18 cellular contexts compared by ENCODE assay signal in the genomic region with DNA sequence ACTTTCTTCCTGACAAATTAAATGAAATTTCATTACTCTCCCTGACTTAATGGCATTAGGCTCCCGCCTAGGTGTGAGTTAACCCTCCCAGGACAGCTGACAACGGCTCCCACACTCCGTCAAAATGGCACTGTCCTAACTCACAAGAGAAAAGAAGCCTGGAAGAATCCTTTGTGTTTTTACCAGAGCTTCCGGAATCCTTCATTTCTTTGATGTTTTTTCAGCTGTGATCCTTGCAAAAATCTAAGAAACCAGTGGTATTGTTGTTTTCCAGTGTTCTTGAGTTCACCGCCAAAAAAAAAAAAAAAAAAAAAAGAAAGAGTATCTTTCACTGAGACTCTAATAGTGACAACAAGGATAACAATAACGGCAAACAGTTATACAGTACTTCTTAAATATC.
"Had no signal": no experiment of that assay in that cellular context is flagged by ENCODE, and none has a peak within 500 bp of the region (broad histone marks: within the 10 kb centered on the region; RNA-seq: fewer than 3 reads in every experiment).

No MANE protein-coding gene starts in this region.

- H3K4me3 Mint-ChIP-seq: activated B cell treated with CpG ODN at 0.5 μM for 24 hours; activated CD4-positive, alpha-beta memory T cell treated with anti-CD3 and anti-CD28 coated beads, Interleukin-2, amount 10 ng/mL, durations not matched to agents 7 days and 5 days; activated CD8-positive, alpha-beta memory T cell treated with anti-CD3 and anti-CD28 coated beads, Interleukin-2, amount 10 ng/mL, durations not matched to agents 7 days and 5 days had no signal

- H3K27me3 Mint-ChIP-seq: activated B cell treated with CpG ODN at 0.5 μM for 24 hours; activated CD4-positive, alpha-beta memory T cell treated with anti-CD3 and anti-CD28 coated beads, Interleukin-2, amount 10 ng/mL, durations not matched to agents 7 days and 5 days had no signal

- H3K36me3 Mint-ChIP-seq: activated CD8-positive, alpha-beta memory T cell treated with anti-CD3 and anti-CD28 coated beads, Interleukin-2, amount 10 ng/mL, durations not matched to agents 7 days and 5 days had no signal

- DNase-seq: activated B cell treated with CpG ODN at 0.5 μM for 24 hours; activated CD4-positive, alpha-beta memory T cell treated with anti-CD3 and anti-CD28 coated beads, Interleukin-2, amount 10 ng/mL, durations not matched to agents 7 days and 5 days; activated CD4-positive, alpha-beta T cell treated with anti-CD3 and anti-CD28 coated beads for 48 hours; activated CD8-positive, alpha-beta memory T cell treated with anti-CD3 and anti-CD28 coated beads, Interleukin-2, amount 10 ng/mL, durations not matched to agents 7 days and 5 days; activated naive CD4-positive, alpha-beta T cell; aorta; cerebellar nuclear complex; effector CD4-positive, alpha-beta T cell; hippocampal formation; islet precursor cell; midbrain; SK-N-SH; stimulated activated CD4-positive, alpha-beta T cell treated with anti-CD3 and anti-CD28 coated beads, Interleukin-12 subunit alpha, Interleukin-12 subunit beta, amount 100 ng/mL, for 4 hours; stimulated activated CD4-positive, alpha-beta T cell treated with anti-CD3 and anti-CD28 coated beads, Interleukin-2, amount 100 ng/mL, for 24 hours; stimulated activated naive CD8-positive, alpha-beta T cell treated with anti-CD3 and anti-CD28 coated beads, Interleukin-15, Interleukin-2, amounts not matched to agents 100 U/mL and 50 U/mL, for 24 hours; substantia nigra had no signal

- H3K4me3 ChIP-seq: breast epithelium, upper lobe of left lung had no signal

- H3K27ac Mint-ChIP-seq: activated B cell treated with CpG ODN at 0.5 μM for 24 hours; activated CD4-positive, alpha-beta memory T cell treated with anti-CD3 and anti-CD28 coated beads, Interleukin-2, amount 10 ng/mL, durations not matched to agents 7 days and 5 days; activated CD8-positive, alpha-beta memory T cell treated with anti-CD3 and anti-CD28 coated beads, Interleukin-2, amount 10 ng/mL, durations not matched to agents 7 days and 5 days had no signal

- H3K9me3 ChIP-seq: breast epithelium, SK-N-SH, upper lobe of left lung had no signal

- H3K27me3 ChIP-seq: breast epithelium, upper lobe of left lung had no signal

- H3K27ac ChIP-seq: breast epithelium, upper lobe of left lung had no signal

- ATAC-seq: activated CD8-positive, alpha-beta memory T cell treated with anti-CD3 and anti-CD28 coated beads, Interleukin-2, amount 10 ng/mL, durations not matched to agents 7 days and 5 days; stimulated activated naive CD8-positive, alpha-beta T cell treated with anti-CD3 and anti-CD28 coated beads, Interleukin-15, Interleukin-2, amounts not matched to agents 100 U/mL and 50 U/mL, for 24 hours had no signal

- H3K9ac ChIP-seq: SK-N-SH had no signal

- H3K4me1 Mint-ChIP-seq: activated B cell treated with CpG ODN at 0.5 μM for 24 hours; activated CD4-positive, alpha-beta memory T cell treated with anti-CD3 and anti-CD28 coated beads, Interleukin-2, amount 10 ng/mL, durations not matched to agents 7 days and 5 days; activated CD8-positive, alpha-beta memory T cell treated with anti-CD3 and anti-CD28 coated beads, Interleukin-2, amount 10 ng/mL, durations not matched to agents 7 days and 5 days had no signal

- H3K4me2 ChIP-seq: SK-N-SH had no signal

- H3K4me1 ChIP-seq: breast epithelium, upper lobe of left lung had no signal

- H3K36me3 ChIP-seq: breast epithelium, upper lobe of left lung had no signal
